In genomic region chr17:30693772-30694171, GRCh38 we compare ENCODE assay signal across 1 cellular context.
TF ChIP-seq lines count a peak whose summit lies in the region.

No MANE protein-coding gene starts in this region.

TF ChIP-seq in H1, 55 proteins besides CTCF, POLR2A, EP300 and RAD21 (continued from another document):
- peak; percentile 85 to 92; a peak in 3 of 4 replicates for TF ChIP-seq SIN3A (conservative IDR thresholded peaks at IDR 0.05 in 1 of 2, IDR thresholded peaks at IDR 0.05 in 1 of 2; ENCODE audit: low read depth in 1 of 2, low read length in 2 of 2)
- peak; percentile 22; the same call in 1 of the 2 replicates for TF ChIP-seq CREB1 (IDR thresholded peaks at IDR 0.05)
- TF ChIP-seq BACH1 (IDR thresholded peaks at IDR 0.05; ENCODE audit: low read length): peak; percentile 39; the same call in 1 of the 2 replicates
- peak; percentile 70 for TF ChIP-seq SAP30 (IDR thresholded peaks at IDR 0.05; ENCODE audit: insufficient read depth, insufficient replicate concordance, low read length)
- TF ChIP-seq CTBP2 (IDR thresholded peaks at IDR 0.05; ENCODE audit: borderline replicate concordance, insufficient read depth, insufficient read length, low read length): peak; percentile 78
